1 cellular context compared by ENCODE assay signal in genomic region chr12:108730337-108731104, GRCh38.
TF ChIP-seq lines count a peak whose summit lies in the region.

No MANE protein-coding gene starts in this region.

TF ChIP-seq in GM12878, 131 proteins besides CTCF, POLR2A, EP300 and RAD21 (continued from another document):
- TF ChIP-seq, protein P1, sequence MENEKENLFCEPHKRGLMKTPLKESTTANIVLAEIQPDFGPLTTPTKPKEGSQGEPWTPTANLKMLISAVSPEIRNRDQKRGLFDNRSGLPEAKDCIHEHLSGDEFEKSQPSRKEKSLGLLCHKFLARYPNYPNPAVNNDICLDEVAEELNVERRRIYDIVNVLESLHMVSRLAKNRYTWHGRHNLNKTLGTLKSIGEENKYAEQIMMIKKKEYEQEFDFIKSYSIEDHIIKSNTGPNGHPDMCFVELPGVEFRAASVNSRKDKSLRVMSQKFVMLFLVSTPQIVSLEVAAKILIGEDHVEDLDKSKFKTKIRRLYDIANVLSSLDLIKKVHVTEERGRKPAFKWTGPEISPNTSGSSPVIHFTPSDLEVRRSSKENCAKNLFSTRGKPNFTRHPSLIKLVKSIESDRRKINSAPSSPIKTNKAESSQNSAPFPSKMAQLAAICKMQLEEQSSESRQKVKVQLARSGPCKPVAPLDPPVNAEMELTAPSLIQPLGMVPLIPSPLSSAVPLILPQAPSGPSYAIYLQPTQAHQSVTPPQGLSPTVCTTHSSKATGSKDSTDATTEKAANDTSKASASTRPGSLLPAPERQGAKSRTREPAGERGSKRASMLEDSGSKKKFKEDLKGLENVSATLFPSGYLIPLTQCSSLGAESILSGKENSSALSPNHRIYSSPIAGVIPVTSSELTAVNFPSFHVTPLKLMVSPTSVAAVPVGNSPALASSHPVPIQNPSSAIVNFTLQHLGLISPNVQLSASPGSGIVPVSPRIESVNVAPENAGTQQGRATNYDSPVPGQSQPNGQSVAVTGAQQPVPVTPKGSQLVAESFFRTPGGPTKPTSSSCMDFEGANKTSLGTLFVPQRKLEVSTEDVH (IDR thresholded peaks at IDR 0.05; ENCODE audit: low read depth, partially characterized antibody) = no peak
- no peak for TF ChIP-seq RB1 (IDR thresholded peaks at IDR 0.05; ENCODE audit: borderline replicate concordance)
